Comparison of ENCODE assay signal across 9 cellular contexts in the genomic region with DNA sequence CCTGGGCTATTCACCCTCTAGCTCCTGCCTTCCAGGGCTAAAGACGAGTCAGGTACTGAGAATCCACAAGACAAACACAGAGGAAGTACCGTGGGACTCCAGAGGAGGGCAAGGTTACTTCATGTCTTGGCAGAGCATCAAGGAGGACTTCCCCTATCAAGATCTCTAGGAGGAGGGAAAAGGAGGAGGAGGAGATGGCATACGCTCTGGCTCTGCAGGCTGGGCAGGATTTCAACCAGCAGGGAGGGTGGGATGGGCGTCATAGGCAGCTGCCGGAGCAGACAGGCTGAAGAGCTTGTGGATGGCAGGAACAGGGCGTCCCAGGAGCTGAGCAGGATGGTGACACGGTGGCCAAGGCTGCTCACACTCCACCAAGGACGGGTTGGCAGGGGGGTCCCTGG. TPM values are rescaled to one million over a fixed set of nuclear protein-coding genes. Genes with fewer than 3 reads are reported as not detected.
A peak's percentile ranks its signal among the peaks of the same experiment; 100 is the strongest.
DNase-seq lines count a peak whose midpoint lies in the region; ATAC-seq and TF ChIP-seq lines count a peak whose summit lies in the region.
"Had no signal": no experiment of that assay in that cellular context is flagged by ENCODE, and none has a peak within 500 bp of the region (broad histone marks: within the 10 kb centered on the region; RNA-seq: fewer than 3 reads in every experiment).

No MANE protein-coding gene starts in this region.

- peak overlapping the region; percentile 13 for H3K27ac Mint-ChIP-seq in T-helper 1 cell treated with Interleukin-12 subunit alpha and Interleukin-12 subunit beta and Interleukin-4 antibody, amounts not matched to agents 30 μg/mL and 1 μg/mL, for 36 hours
- H3K27ac Mint-ChIP-seq: activated B cell treated with CpG ODN at 0.5 μM for 24 hours had no signal

- no peak for ATAC-seq in HG02973 (IDR thresholded peaks at IDR 0.05; ENCODE audit: unreplicated experiment)

- H3K79me2 ChIP-seq in fibroblast of lung (ENCODE audit: control insufficient read depth, insufficient read depth, low read length) (no peaks in the 10 kb centered on the region), osteoblast (ENCODE audit: insufficient read depth, low read length) (no peaks in the 10 kb centered on the region)

- H3K4me1 ChIP-seq in fibroblast of lung (ENCODE audit: control insufficient read depth, extremely low read depth, insufficient read depth, low read length) (peaks cover 2% of the 10 kb centered on the region), osteoblast (ENCODE audit: insufficient read depth, low read length) (peaks cover 23% of the 10 kb centered on the region)

- H3K4me3 Mint-ChIP-seq in T-helper 1 cell treated with Interleukin-12 subunit alpha and Interleukin-12 subunit beta and Interleukin-4 antibody, amounts not matched to agents 30 μg/mL and 1 μg/mL, for 36 hours: no peak overlapping the region
- H3K4me3 Mint-ChIP-seq: activated B cell treated with CpG ODN at 0.5 μM for 24 hours had no signal

- no peak overlapping the region for H3K4me3 ChIP-seq in fibroblast of lung (replicated peaks in 1 of 4; ENCODE audit: control extremely low read depth in 1 of 4, insufficient read depth in 1 of 4, low read depth in 3 of 4, low read length in 4 of 4)
- H3K4me3 ChIP-seq in osteoblast (ENCODE audit: insufficient read depth, low read length): no peak overlapping the region

- H2AFZ ChIP-seq in fibroblast of lung (ENCODE audit: low read length): no peak overlapping the region
- no peak overlapping the region for H2AFZ ChIP-seq in osteoblast (ENCODE audit: low read length)

- H3K36me3 Mint-ChIP-seq in T-helper 1 cell treated with Interleukin-12 subunit alpha and Interleukin-12 subunit beta and Interleukin-4 antibody, amounts not matched to agents 30 μg/mL and 1 μg/mL, for 36 hours (ENCODE audit: low read depth): peaks cover 19% of the 10 kb centered on the region

- peak; percentile 61 for TF ChIP-seq CTCF in RWPE1 (conservative IDR thresholded peaks at IDR 0.05; ENCODE audit: low read depth)
- TF ChIP-seq CTCF in fibroblast of lung (conservative IDR thresholded peaks at IDR 0.05 in 1 of 2, IDR thresholded peaks at IDR 0.05 in 1 of 2; ENCODE audit: low read depth in 1 of 2, low read length in 2 of 2): peak; percentile 23 to 46
- peak; percentile 37 for TF ChIP-seq CTCF in osteoblast (IDR thresholded peaks at IDR 0.05; ENCODE audit: extremely low read depth, low read depth, low read length)

- POLR2A ChIA-PET in RWPE1 (lab: Yijun Ruan, JAX; ENCODE audit: low non-redundant PET): no interaction called here

- no peaks in the 10 kb centered on the region for H3K27me3 Mint-ChIP-seq in T-helper 1 cell treated with Interleukin-12 subunit alpha and Interleukin-12 subunit beta and Interleukin-4 antibody, amounts not matched to agents 30 μg/mL and 1 μg/mL, for 36 hours (ENCODE audit: low read depth)
- H3K27me3 Mint-ChIP-seq: activated B cell treated with CpG ODN at 0.5 μM for 24 hours had no signal

- DNase-seq in T-helper 1 cell (no peak), RWPE1 (ENCODE audit: low spot score) (peak; percentile 87), fibroblast of lung (ENCODE audit: low read depth in 2 of 2) (peak; percentile 93 to 94), osteoblast (ENCODE audit: insufficient read length, low spot score, missing footprints) (peak; percentile 96), ecto neural progenitor cell (ENCODE audit: low spot score) (no peak)
- DNase-seq in stimulated activated CD4-positive, alpha-beta T cell treated with anti-CD3 and anti-CD28 coated beads, Interleukin-4, amount 100 ng/mL, for 24 hours: no peak
- DNase-seq: activated B cell treated with CpG ODN at 0.5 μM for 24 hours had no signal

- no peaks in the 10 kb centered on the region for H3K9me3 ChIP-seq in fibroblast of lung (ENCODE audit: control insufficient read depth, insufficient read depth, low read depth, low read length)
- no peaks in the 10 kb centered on the region for H3K9me3 ChIP-seq in osteoblast (ENCODE audit: low read depth, low read length)

- H3K36me3 ChIP-seq in fibroblast of lung (ENCODE audit: control insufficient read depth, insufficient read depth, low read length) (peaks cover 17% of the 10 kb centered on the region), osteoblast (ENCODE audit: insufficient read depth, low read length) (peaks cover 28% of the 10 kb centered on the region)

- H3K27me3 ChIP-seq in fibroblast of lung (ENCODE audit: control insufficient read depth, insufficient read depth, low read length) (no peaks in the 10 kb centered on the region), osteoblast (ENCODE audit: insufficient read depth, low read length) (no peaks in the 10 kb centered on the region)

- H3K4me1 Mint-ChIP-seq in T-helper 1 cell treated with Interleukin-12 subunit alpha and Interleukin-12 subunit beta and Interleukin-4 antibody, amounts not matched to agents 30 μg/mL and 1 μg/mL, for 36 hours (ENCODE audit: low read depth): peaks cover 2% of the 10 kb centered on the region
- H3K4me1 Mint-ChIP-seq: activated B cell treated with CpG ODN at 0.5 μM for 24 hours had no signal

- H3K4me2 ChIP-seq in fibroblast of lung (ENCODE audit: extremely low read depth, insufficient read depth, low read length): peak overlapping the region; percentile 23
- H3K4me2 ChIP-seq in osteoblast (ENCODE audit: insufficient read depth, low read length): peak overlapping the region; percentile 41

- CTCF ChIA-PET in RWPE1 (lab: Yijun Ruan, JAX): interaction anchor here (0.5 to 1.2 kb wide), 6 partner anchors 14 to 61 kb away, joined by 3 to 6 read pairs (median 4); no protein-coding TSS in a partner anchor

- H4K20me1 ChIP-seq in fibroblast of lung (ENCODE audit: control insufficient read depth, extremely low read depth, insufficient read depth, low read length): no peaks in the 10 kb centered on the region
- peaks cover 7% of the 10 kb centered on the region for H4K20me1 ChIP-seq in osteoblast (ENCODE audit: insufficient read depth, low read length)

- no peaks in the 10 kb centered on the region for H3K9me3 Mint-ChIP-seq in T-helper 1 cell treated with Interleukin-12 subunit alpha and Interleukin-12 subunit beta and Interleukin-4 antibody, amounts not matched to agents 30 μg/mL and 1 μg/mL, for 36 hours
- H3K9me3 Mint-ChIP-seq: activated B cell treated with CpG ODN at 0.5 μM for 24 hours had no signal

- H3K27ac ChIP-seq in RWPE1 (peak overlapping the region; percentile 64), fibroblast of lung (ENCODE audit: insufficient read depth, low read length) (no peak overlapping the region), osteoblast (ENCODE audit: low read depth, low read length) (peak overlapping the region; percentile 20)

- H3K9ac ChIP-seq in fibroblast of lung (ENCODE audit: insufficient read depth, low read length): no peak overlapping the region

RNA-seq across cellular contexts. Expression of gene MDH2, which starts 21.3 kb away (rescaled TPM):
- 29.5 and 49.4 TPM in 2 replicates for total RNA-seq in fibroblast of lung
- 90.7 and 131 TPM in 2 replicates for polyA plus RNA-seq in fibroblast of lung
- 155 and 206 TPM in 2 replicates for polyA plus RNA-seq in fibroblast of lung (2012)
- polyA minus RNA-seq in fibroblast of lung (ENCODE audit: low replicate concordance): 313 and 535 TPM in 2 replicates
- 32.7 and 36.6 TPM in 2 replicates for total RNA-seq in osteoblast

RNA-seq across cellular contexts. Expression of gene STYXL1, which starts 21.4 kb away (rescaled TPM):
- 49.0 and 49.3 TPM in 2 replicates for total RNA-seq in fibroblast of lung
- polyA plus RNA-seq in fibroblast of lung: 49.8 and 61.2 TPM in 2 replicates
- 34.7 and 41.7 TPM in 2 replicates for polyA plus RNA-seq in fibroblast of lung (2012)
- 35.4 and 48.1 TPM in 2 replicates for polyA minus RNA-seq in fibroblast of lung (ENCODE audit: low replicate concordance)
- total RNA-seq in osteoblast: 23.9 and 27.7 TPM in 2 replicates

Comparison
In these comparisons a context has a peak if more than half of its experiments do, and no peak if none do; other contexts are left out.
1. DNase-seq: peak in RWPE1 (single experiment), fibroblast of lung (2 of 2) and osteoblast (single experiment); none in T-helper 1 cell (0 of 5), ecto neural progenitor cell (single experiment) and stimulated activated CD4-positive, alpha-beta T cell treated with anti-CD3 and anti-CD28 coated beads, Interleukin-4, amount 100 ng/mL, for 24 hours (single experiment).
2. Peak in every context shown above with its lines, with median percentiles within 50 percentile points of each other: CTCF ChIP-seq.